33 cellular contexts compared by ENCODE assay signal in the genomic region with DNA sequence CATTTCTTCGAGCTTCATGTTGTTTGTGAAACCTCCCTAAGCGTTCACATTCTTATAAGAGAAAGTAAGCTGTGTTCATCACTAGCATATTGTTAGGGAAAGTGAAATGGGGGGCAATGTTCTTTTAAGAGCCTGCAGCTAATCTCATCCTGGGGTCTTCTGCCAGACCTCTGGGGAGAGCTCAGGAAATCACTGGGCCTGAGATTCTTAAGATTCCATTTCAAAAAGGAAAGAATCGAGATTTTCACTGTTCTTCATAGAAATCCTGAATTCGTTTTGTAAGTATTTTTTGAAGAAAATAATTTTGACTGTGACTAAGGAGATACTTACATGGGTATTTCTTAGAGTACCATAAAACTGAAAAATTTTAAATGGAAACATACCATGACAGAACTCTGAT.
"Had no signal": no experiment of that assay in that cellular context is flagged by ENCODE, and none has a peak within 500 bp of the region (broad histone marks: within the 10 kb centered on the region; RNA-seq: fewer than 3 reads in every experiment).

No MANE protein-coding gene starts in this region.

- DNase-seq: activated effector memory CD4-positive, alpha-beta T cell treated with anti-CD3 and anti-CD28 coated beads, Interleukin-2, amount 50 U/mL, for 16 hours; activated effector memory CD4-positive, alpha-beta T cell treated with Interleukin-2 at 50 U/mL for 16 hours; activated gamma-delta T cell; activated gamma-delta T cell treated with Interleukin-2 at 50 U/mL for 16 hours; activated naive CD4-positive, alpha-beta T cell; activated naive CD4-positive, alpha-beta T cell treated with anti-CD3 and anti-CD28 coated beads for 36 hours; activated naive CD4-positive, alpha-beta T cell treated with anti-CD3 and anti-CD28 coated beads, Interleukin-2, amount 10 ng/mL, durations not matched to agents 7 days and 5 days; activated naive CD4-positive, alpha-beta T cell treated with anti-CD3 and anti-CD28 coated beads, Interleukin-2, amount 50 U/mL, for 16 hours; activated naive CD4-positive, alpha-beta T cell treated with Interleukin-2 at 50 U/mL for 16 hours; activated naive CD8-positive, alpha-beta T cell treated with anti-CD3 and anti-CD28 coated beads for 36 hours; activated naive CD8-positive, alpha-beta T cell treated with anti-CD3 and anti-CD28 coated beads, Interleukin-2, amount 10 ng/mL, durations not matched to agents 7 days and 5 days; activated naive CD8-positive, alpha-beta T cell treated with anti-CD3 and anti-CD28 coated beads, Interleukin-2, amount 50 U/mL, for 24 hours; activated T-cell treated with anti-CD3 and anti-CD28 coated beads, Interleukin-2, amount 50 U/mL, for 24 hours; activated T-cell treated with anti-CD3 and anti-CD28 coated beads, Interleukin-2, amount 50 U/mL, for 4 hours; activated T-cell treated with anti-CD3 and anti-CD28 coated beads, Interleukin-2, amount 50 U/mL, for 48 hours; activated T-cell treated with anti-CD3 and anti-CD28 coated beads, Interleukin-2, amount 50 U/mL, for 72 hours; adrenal gland; amniotic stem cell; amygdala; anterior cingulate cortex; aorta; body of pancreas; brain microvascular endothelial cell; caudate nucleus; central memory CD4-positive, alpha-beta T cell; cerebellar nuclear complex had no signal

- H3K4me1 ChIP-seq: adrenal gland, ascending aorta, body of pancreas, breast epithelium had no signal

- ATAC-seq: activated naive CD4-positive, alpha-beta T cell treated with anti-CD3 and anti-CD28 coated beads, Interleukin-2, amount 50 U/mL, for 72 hours; activated naive CD8-positive, alpha-beta T cell treated with anti-CD3 and anti-CD28 coated beads, Interleukin-2, amount 50 U/mL, for 24 hours; activated T-cell treated with anti-CD3 and anti-CD28 coated beads, Interleukin-2, amount 50 U/mL, for 4 hours; activated T-cell treated with anti-CD3 and anti-CD28 coated beads, Interleukin-2, amount 50 U/mL, for 72 hours; activated T-helper 17 cell treated with anti-CD3 and anti-CD28 coated beads, Interleukin-2, amount 50 U/mL, for 72 hours; body of pancreas had no signal

- H3K36me3 ChIP-seq: adrenal gland, ascending aorta, brain microvascular endothelial cell, breast epithelium, cardiac muscle cell had no signal

- H3K4me3 ChIP-seq: adrenal gland, ascending aorta, body of pancreas, breast epithelium, cardiac muscle cell had no signal

- FAIRE-seq: astrocyte, bronchial epithelial cell had no signal

- H3K27me3 ChIP-seq: adrenal gland, ascending aorta, body of pancreas, brain microvascular endothelial cell, breast epithelium, cardiac muscle cell had no signal

- H3K9me3 ChIP-seq: adrenal gland, ascending aorta, body of pancreas, breast epithelium had no signal

- H3K27ac ChIP-seq: adrenal gland, ascending aorta, body of pancreas, brain microvascular endothelial cell, breast epithelium, cardiac muscle cell had no signal
